ENCODE assay signal across 37 cellular contexts in the genomic region with DNA sequence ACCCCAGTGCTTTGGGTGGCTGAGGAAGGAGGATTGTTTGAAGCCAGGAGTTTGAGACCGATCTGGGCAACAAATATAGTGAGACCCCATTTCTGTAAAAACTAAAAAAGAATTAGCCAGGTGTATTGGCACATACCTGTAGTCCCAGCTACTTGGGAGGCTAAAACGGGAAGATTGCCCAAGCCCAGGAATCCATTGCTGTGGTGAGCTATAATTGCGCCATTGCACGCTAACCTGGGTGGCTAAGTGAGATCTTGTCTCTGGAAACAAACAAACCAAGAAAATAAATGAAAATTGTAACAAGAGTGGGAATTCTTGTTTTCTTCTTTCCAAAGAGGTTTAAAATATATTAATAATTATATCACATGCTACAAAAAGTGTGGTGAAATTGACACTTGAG.
"Had no signal": no experiment of that assay in that cellular context is flagged by ENCODE, and none has a peak within 500 bp of the region (broad histone marks: within the 10 kb centered on the region; RNA-seq: fewer than 3 reads in every experiment).

No MANE protein-coding gene starts in this region.

- H3K4me1 Mint-ChIP-seq: activated B cell treated with CpG ODN at 0.5 μM for 24 hours; activated CD4-positive, alpha-beta T cell treated with anti-CD3 and anti-CD28 coated beads, Interleukin-2, amount 10 ng/mL, durations not matched to agents 24 days and 14 days; activated naive CD8-positive, alpha-beta T cell treated with anti-CD3 and anti-CD28 coated beads for 36 hours; activated T-helper 17 cell treated with anti-CD3 and anti-CD28 coated beads, Interleukin-2, amount 50 U/mL, for 72 hours; brain; central memory CD8-positive, alpha-beta T cell had no signal

- H3K4me1 ChIP-seq: adrenal gland, ascending aorta had no signal

- H3K4me3 ChIP-seq: adrenal gland, ascending aorta, cardiac muscle cell had no signal

- H3K4me3 Mint-ChIP-seq: activated B cell treated with CpG ODN at 0.5 μM for 24 hours; activated CD4-positive, alpha-beta memory T cell treated with anti-CD3 and anti-CD28 coated beads for 36 hours; activated CD4-positive, alpha-beta T cell treated with anti-CD3 and anti-CD28 coated beads, Interleukin-2, amount 10 ng/mL, durations not matched to agents 24 days and 14 days; activated CD8-positive, alpha-beta T cell treated with anti-CD3 and anti-CD28 coated beads for 36 hours; activated naive CD4-positive, alpha-beta T cell treated with anti-CD3 and anti-CD28 coated beads for 36 hours; activated naive CD8-positive, alpha-beta T cell treated with anti-CD3 and anti-CD28 coated beads for 36 hours; activated T-cell treated with anti-CD3 and anti-CD28 coated beads, Interleukin-2, amount 50 U/mL, for 4 hours; activated T-cell treated with anti-CD3 and anti-CD28 coated beads, Interleukin-2, amount 50 U/mL, for 72 hours; activated T-helper 1 cell treated with anti-CD3 and anti-CD28 coated beads, Interleukin-12 subunit alpha, Interleukin-12 subunit beta, Interleukin-2, Interleukin-4 antibody, amounts not matched to agents 30 ng/mL and 10 ng/mL and 1 ng/mL, durations not matched to agents 14 hours and 24 hours and 36 hours; activated T-helper 17 cell treated with anti-CD3 and anti-CD28 coated beads, Interleukin-2, amount 50 U/mL, for 72 hours; brain; central memory CD8-positive, alpha-beta T cell; T-helper 1 cell treated with Interleukin-12 subunit alpha and Interleukin-12 subunit beta and Interleukin-4 antibody, amounts not matched to agents 30 μg/mL and 1 μg/mL, for 36 hours; T-helper 2 cell treated with Interferon-gamma antibody and Interleukin-4, amounts not matched to agents 5 μg/mL and 100 μg/mL, for 36 hours had no signal

- H3K27ac ChIP-seq: adrenal gland, ascending aorta, cardiac muscle cell, VCaP had no signal

- H3K27me3 Mint-ChIP-seq: activated B cell treated with CpG ODN at 0.5 μM for 24 hours; activated CD4-positive, alpha-beta memory T cell treated with anti-CD3 and anti-CD28 coated beads for 36 hours; activated CD4-positive, alpha-beta T cell treated with anti-CD3 and anti-CD28 coated beads, Interleukin-2, amount 10 ng/mL, durations not matched to agents 24 days and 14 days; activated CD8-positive, alpha-beta T cell treated with anti-CD3 and anti-CD28 coated beads for 36 hours; activated naive CD8-positive, alpha-beta T cell treated with anti-CD3 and anti-CD28 coated beads for 36 hours; activated T-helper 17 cell treated with anti-CD3 and anti-CD28 coated beads, Interleukin-2, amount 50 U/mL, for 72 hours; central memory CD8-positive, alpha-beta T cell had no signal

- ATAC-seq: activated CD8-positive, alpha-beta T cell treated with anti-CD3 and anti-CD28 coated beads for 36 hours; activated naive CD4-positive, alpha-beta T cell treated with anti-CD3 and anti-CD28 coated beads, Interleukin-2, amount 50 U/mL, for 72 hours; activated T-cell treated with anti-CD3 and anti-CD28 coated beads, Interleukin-2, amount 50 U/mL, for 4 hours; activated T-cell treated with anti-CD3 and anti-CD28 coated beads, Interleukin-2, amount 50 U/mL, for 72 hours; activated T-helper 17 cell treated with anti-CD3 and anti-CD28 coated beads, Interleukin-2, amount 50 U/mL, for 72 hours had no signal

- H3K27ac Mint-ChIP-seq: activated B cell treated with CpG ODN at 0.5 μM for 24 hours; activated CD4-positive, alpha-beta memory T cell treated with anti-CD3 and anti-CD28 coated beads for 36 hours; activated CD4-positive, alpha-beta T cell treated with anti-CD3 and anti-CD28 coated beads, Interleukin-2, amount 10 ng/mL, durations not matched to agents 24 days and 14 days; activated CD8-positive, alpha-beta T cell treated with anti-CD3 and anti-CD28 coated beads for 36 hours; activated naive CD4-positive, alpha-beta T cell treated with anti-CD3 and anti-CD28 coated beads for 36 hours; activated naive CD8-positive, alpha-beta T cell treated with anti-CD3 and anti-CD28 coated beads for 36 hours; activated T-cell treated with anti-CD3 and anti-CD28 coated beads, Interleukin-2, amount 50 U/mL, for 72 hours; activated T-helper 1 cell treated with anti-CD3 and anti-CD28 coated beads, Interleukin-12 subunit alpha, Interleukin-12 subunit beta, Interleukin-2, Interleukin-4 antibody, amounts not matched to agents 30 ng/mL and 10 ng/mL and 1 ng/mL, durations not matched to agents 14 hours and 24 hours and 36 hours; activated T-helper 17 cell treated with anti-CD3 and anti-CD28 coated beads, Interleukin-2, amount 50 U/mL, for 72 hours; brain; T-helper 1 cell treated with Interleukin-12 subunit alpha and Interleukin-12 subunit beta and Interleukin-4 antibody, amounts not matched to agents 30 μg/mL and 1 μg/mL, for 36 hours; T-helper 2 cell treated with Interferon-gamma antibody and Interleukin-4, amounts not matched to agents 5 μg/mL and 100 μg/mL, for 36 hours had no signal

- DNase-seq: activated B cell treated with CpG ODN at 0.5 μM for 24 hours; activated CD4-positive, alpha-beta memory T cell treated with anti-CD3 and anti-CD28 coated beads for 36 hours; activated CD4-positive, alpha-beta T cell treated with anti-CD3 and anti-CD28 coated beads for 4 hours; activated CD4-positive, alpha-beta T cell treated with anti-CD3 and anti-CD28 coated beads, Interleukin-2, amount 10 ng/mL, durations not matched to agents 24 days and 14 days; activated CD4-positive, alpha-beta T cell treated with anti-CD3 and anti-CD28 coated beads, Interleukin-2, amount 50 U/mL, for 1 hour; activated CD4-positive, alpha-beta T cell treated with anti-CD3 and anti-CD28 coated beads, Interleukin-2, amount 50 U/mL, for 4 hours; activated CD4-positive, CD25-positive, alpha-beta regulatory T cell treated with anti-CD3 and anti-CD28 coated beads, Interleukin-2, amount 50 U/mL, for 72 hours; activated CD8-positive, alpha-beta memory T cell treated with anti-CD3 and anti-CD28 coated beads, Interleukin-2, amount 50 U/mL, for 4 hours; activated CD8-positive, alpha-beta T cell treated with anti-CD3 and anti-CD28 coated beads for 36 hours; activated effector memory CD4-positive, alpha-beta T cell treated with anti-CD3 and anti-CD28 coated beads, Interleukin-2, amount 50 U/mL, for 16 hours; activated gamma-delta T cell treated with Interleukin-2 at 50 U/mL for 16 hours; activated naive CD4-positive, alpha-beta T cell; activated naive CD4-positive, alpha-beta T cell treated with anti-CD3 and anti-CD28 coated beads for 36 hours; activated naive CD4-positive, alpha-beta T cell treated with anti-CD3 and anti-CD28 coated beads, Interleukin-2, amount 50 U/mL, for 16 hours; activated naive CD8-positive, alpha-beta T cell treated with anti-CD3 and anti-CD28 coated beads for 36 hours; activated T-cell treated with anti-CD3 and anti-CD28 coated beads for 4 hours; activated T-cell treated with anti-CD3 and anti-CD28 coated beads, Interleukin-2, amount 50 U/mL, for 1 hour; activated T-cell treated with anti-CD3 and anti-CD28 coated beads, Interleukin-2, amount 50 U/mL, for 4 hours; activated T-cell treated with anti-CD3 and anti-CD28 coated beads, Interleukin-2, amount 50 U/mL, for 72 hours; adrenal gland; amygdala; anterior cingulate cortex; caudate nucleus; cerebellar nuclear complex; T-helper 1 cell; T-helper 2 cell; T-helper 9 cell had no signal

- H3K27me3 ChIP-seq: adrenal gland, ascending aorta, cardiac muscle cell had no signal

- H3K9me3 ChIP-seq: adrenal gland, ascending aorta had no signal

- H3K9me3 Mint-ChIP-seq: activated B cell treated with CpG ODN at 0.5 μM for 24 hours; activated CD4-positive, alpha-beta memory T cell treated with anti-CD3 and anti-CD28 coated beads for 36 hours; activated CD4-positive, alpha-beta T cell treated with anti-CD3 and anti-CD28 coated beads, Interleukin-2, amount 10 ng/mL, durations not matched to agents 24 days and 14 days; activated CD8-positive, alpha-beta T cell treated with anti-CD3 and anti-CD28 coated beads for 36 hours; activated naive CD4-positive, alpha-beta T cell treated with anti-CD3 and anti-CD28 coated beads for 36 hours; activated naive CD4-positive, alpha-beta T cell treated with anti-CD3 and anti-CD28 coated beads, Interleukin-2, amount 50 U/mL, for 72 hours; activated naive CD8-positive, alpha-beta T cell treated with anti-CD3 and anti-CD28 coated beads for 36 hours; activated T-cell treated with anti-CD3 and anti-CD28 coated beads, Interleukin-2, amount 50 U/mL, for 4 hours; activated T-cell treated with anti-CD3 and anti-CD28 coated beads, Interleukin-2, amount 50 U/mL, for 72 hours; activated T-helper 1 cell treated with anti-CD3 and anti-CD28 coated beads, Interleukin-12 subunit alpha, Interleukin-12 subunit beta, Interleukin-2, Interleukin-4 antibody, amounts not matched to agents 30 ng/mL and 10 ng/mL and 1 ng/mL, durations not matched to agents 14 hours and 24 hours and 36 hours; activated T-helper 17 cell treated with anti-CD3 and anti-CD28 coated beads, Interleukin-2, amount 50 U/mL, for 72 hours; brain; central memory CD8-positive, alpha-beta T cell; T-helper 1 cell treated with Interleukin-12 subunit alpha and Interleukin-12 subunit beta and Interleukin-4 antibody, amounts not matched to agents 30 μg/mL and 1 μg/mL, for 36 hours; T-helper 2 cell treated with Interferon-gamma antibody and Interleukin-4, amounts not matched to agents 5 μg/mL and 100 μg/mL, for 36 hours had no signal
